In genomic region chr10:130429809-130430208, GRCh38 we compare ENCODE assay signal across 26 cellular contexts.
"Had no signal": no experiment of that assay in that cellular context is flagged by ENCODE, and none has a peak within 500 bp of the region (broad histone marks: within the 10 kb centered on the region; RNA-seq: fewer than 3 reads in every experiment).

No MANE protein-coding gene starts in this region.

- DNase-seq: activated CD4-positive, alpha-beta memory T cell treated with anti-CD3 and anti-CD28 coated beads for 36 hours; activated CD4-positive, alpha-beta T cell treated with anti-CD3 and anti-CD28 coated beads for 36 hours; activated CD4-positive, alpha-beta T cell treated with anti-CD3 and anti-CD28 coated beads, Interleukin-2, amount 10 ng/mL, durations not matched to agents 24 days and 14 days; activated CD4-positive, CD25-positive, alpha-beta regulatory T cell; activated CD4-positive, CD25-positive, alpha-beta regulatory T cell treated with anti-CD3 and anti-CD28 coated beads, Interleukin-2, amount 50 U/mL, for 72 hours; activated effector memory CD4-positive, alpha-beta T cell treated with Interleukin-2 at 50 U/mL for 16 hours; activated gamma-delta T cell treated with Interleukin-2 at 50 U/mL for 16 hours; activated naive CD4-positive, alpha-beta T cell treated with anti-CD3 and anti-CD28 coated beads, Interleukin-2, amount 50 U/mL, for 16 hours; activated naive CD4-positive, alpha-beta T cell treated with Interleukin-2 at 50 U/mL for 16 hours; activated T-cell treated with anti-CD3 and anti-CD28 coated beads, Interleukin-2, amount 50 U/mL, for 4 hours; amniotic stem cell; anterior cingulate cortex; brain microvascular endothelial cell; dorsolateral prefrontal cortex; effector memory CD4-positive, alpha-beta T cell; erythroblast; esophagus squamous epithelium; foreskin melanocyte; heart right ventricle; T-helper 2 cell had no signal

- H3K4me1 ChIP-seq: esophagus squamous epithelium, gastroesophageal sphincter, heart right ventricle had no signal

- H3K27me3 ChIP-seq: brain microvascular endothelial cell, dorsolateral prefrontal cortex, esophagus squamous epithelium, gastroesophageal sphincter had no signal

- H3K4me1 Mint-ChIP-seq: activated CD4-positive, alpha-beta T cell treated with anti-CD3 and anti-CD28 coated beads for 36 hours; activated CD4-positive, alpha-beta T cell treated with anti-CD3 and anti-CD28 coated beads, Interleukin-2, amount 10 ng/mL, durations not matched to agents 24 days and 14 days; central memory CD8-positive, alpha-beta T cell had no signal

- H3K36me3 ChIP-seq: brain microvascular endothelial cell, esophagus squamous epithelium, gastroesophageal sphincter, heart right ventricle had no signal

- H3K9me3 ChIP-seq: heart right ventricle had no signal

- H3K36me3 Mint-ChIP-seq: activated CD4-positive, alpha-beta memory T cell treated with anti-CD3 and anti-CD28 coated beads for 36 hours; activated naive CD8-positive, alpha-beta T cell had no signal

- H3K4me3 Mint-ChIP-seq: activated CD4-positive, alpha-beta memory T cell treated with anti-CD3 and anti-CD28 coated beads for 36 hours; activated CD4-positive, alpha-beta T cell treated with anti-CD3 and anti-CD28 coated beads for 36 hours; activated CD4-positive, alpha-beta T cell treated with anti-CD3 and anti-CD28 coated beads, Interleukin-2, amount 10 ng/mL, durations not matched to agents 24 days and 14 days; activated naive CD8-positive, alpha-beta T cell; activated T-cell treated with anti-CD3 and anti-CD28 coated beads, Interleukin-2, amount 50 U/mL, for 4 hours; activated T-helper 17 cell treated with anti-CD3 and anti-CD28 coated beads, Interleukin-2, amount 50 U/mL, for 72 hours; central memory CD8-positive, alpha-beta T cell; dendritic cell treated with granulocyte-macrophage colony-stimulating factor and Interleukin-4, amounts not matched to agents 40 ng/mL and 50 ng/mL, for 4 days had no signal

- H3K9me3 Mint-ChIP-seq: activated CD4-positive, alpha-beta memory T cell treated with anti-CD3 and anti-CD28 coated beads for 36 hours; activated CD4-positive, alpha-beta T cell treated with anti-CD3 and anti-CD28 coated beads, Interleukin-2, amount 10 ng/mL, durations not matched to agents 24 days and 14 days; activated T-cell treated with anti-CD3 and anti-CD28 coated beads, Interleukin-2, amount 50 U/mL, for 4 hours; activated T-helper 17 cell treated with anti-CD3 and anti-CD28 coated beads, Interleukin-2, amount 50 U/mL, for 72 hours had no signal

- H3K4me3 ChIP-seq: coronary artery, dorsolateral prefrontal cortex, esophagus squamous epithelium, gastroesophageal sphincter, heart right ventricle had no signal

- H3K27ac Mint-ChIP-seq: activated CD4-positive, alpha-beta memory T cell treated with anti-CD3 and anti-CD28 coated beads for 36 hours; activated CD4-positive, alpha-beta T cell treated with anti-CD3 and anti-CD28 coated beads for 36 hours; activated CD4-positive, alpha-beta T cell treated with anti-CD3 and anti-CD28 coated beads, Interleukin-2, amount 10 ng/mL, durations not matched to agents 24 days and 14 days; activated naive CD8-positive, alpha-beta T cell; activated T-helper 17 cell treated with anti-CD3 and anti-CD28 coated beads, Interleukin-2, amount 50 U/mL, for 72 hours; dendritic cell treated with granulocyte-macrophage colony-stimulating factor and Interleukin-4, amounts not matched to agents 40 ng/mL and 50 ng/mL, for 4 days had no signal

- ATAC-seq: activated CD4-positive, alpha-beta T cell treated with anti-CD3 and anti-CD28 coated beads for 36 hours; activated T-cell treated with anti-CD3 and anti-CD28 coated beads, Interleukin-2, amount 50 U/mL, for 4 hours; activated T-helper 17 cell treated with anti-CD3 and anti-CD28 coated beads, Interleukin-2, amount 50 U/mL, for 72 hours; gastroesophageal sphincter; heart right ventricle had no signal

- H3K27me3 Mint-ChIP-seq: activated CD4-positive, alpha-beta memory T cell treated with anti-CD3 and anti-CD28 coated beads for 36 hours; activated CD4-positive, alpha-beta T cell treated with anti-CD3 and anti-CD28 coated beads for 36 hours; activated CD4-positive, alpha-beta T cell treated with anti-CD3 and anti-CD28 coated beads, Interleukin-2, amount 10 ng/mL, durations not matched to agents 24 days and 14 days; activated naive CD8-positive, alpha-beta T cell; central memory CD8-positive, alpha-beta T cell; dendritic cell treated with granulocyte-macrophage colony-stimulating factor and Interleukin-4, amounts not matched to agents 40 ng/mL and 50 ng/mL, for 4 days had no signal

- H3K27ac ChIP-seq: brain microvascular endothelial cell, coronary artery, dorsolateral prefrontal cortex, esophagus squamous epithelium, gastroesophageal sphincter, heart right ventricle had no signal
